In the genomic region with DNA sequence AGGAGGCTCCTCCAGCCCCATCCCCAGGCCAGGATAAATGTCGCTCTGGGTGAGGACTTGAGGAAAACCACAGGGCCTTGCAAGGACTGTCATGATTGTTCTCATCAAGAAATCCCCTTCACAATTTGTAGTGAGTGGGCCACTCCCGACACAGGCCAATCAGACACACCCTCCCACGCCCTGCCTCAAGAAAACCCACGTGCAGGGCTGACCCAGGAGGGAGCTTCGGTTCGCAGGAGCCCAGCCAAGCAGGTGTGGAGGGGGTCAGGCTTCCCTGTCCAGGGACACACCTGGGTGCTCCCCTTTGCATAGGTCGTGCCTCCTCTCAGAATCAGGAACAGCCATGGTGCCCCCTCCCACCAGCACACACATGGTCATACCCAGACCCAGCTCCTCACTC, we compare ENCODE assay signal across 24 cellular contexts. TPM values are rescaled to one million over a fixed set of nuclear protein-coding genes. Genes with fewer than 3 reads are reported as not detected.
DNase-seq lines count a peak whose midpoint lies in the region; ATAC-seq and TF ChIP-seq lines count a peak whose summit lies in the region.
"Had no signal": no experiment of that assay in that cellular context is flagged by ENCODE, and none has a peak within 500 bp of the region (broad histone marks: within the 10 kb centered on the region; RNA-seq: fewer than 3 reads in every experiment).

No MANE protein-coding gene starts in this region.

- H3K27ac Mint-ChIP-seq in activated naive CD8-positive, alpha-beta T cell treated with anti-CD3 and anti-CD28 coated beads, Interleukin-2, amount 50 U/mL, for 24 hours = no peak overlapping the region
- H3K27ac Mint-ChIP-seq in activated naive CD8-positive, alpha-beta T cell treated with anti-CD3 and anti-CD28 coated beads for 36 hours = no peak overlapping the region
- H3K27ac Mint-ChIP-seq in chondrocyte (ENCODE audit: unreplicated experiment) (no peak overlapping the region), Calu3 (ENCODE audit: unreplicated experiment) (no peak overlapping the region)
- H3K27ac Mint-ChIP-seq: CD8-positive, alpha-beta T cell; H9 had no signal

- H3K79me1 ChIP-seq in mesenchymal stem cell (replicated peaks; ENCODE audit: low read length, poor library complexity, severe bottlenecking) = peaks cover 12% of the 10 kb centered on the region

- H3K36me3 ChIP-seq in mesenchymal stem cell (ENCODE audit: control insufficient read depth in 1 of 2, insufficient read depth in 2 of 2, low read depth in 1 of 2, low read length in 2 of 2) (peaks cover 0 to 12% of the 10 kb centered on the region in 2 experiments), spleen (no peaks in the 10 kb centered on the region)
- H3K36me3 ChIP-seq: SJCRH30 had no signal

- no peaks in the 10 kb centered on the region for H3K36me3 Mint-ChIP-seq in activated naive CD8-positive, alpha-beta T cell treated with anti-CD3 and anti-CD28 coated beads, Interleukin-2, amount 50 U/mL, for 24 hours (ENCODE audit: low read depth)
- no peaks in the 10 kb centered on the region for H3K36me3 Mint-ChIP-seq in activated naive CD8-positive, alpha-beta T cell treated with anti-CD3 and anti-CD28 coated beads for 36 hours
- H3K36me3 Mint-ChIP-seq in chondrocyte (ENCODE audit: low read depth) (no peaks in the 10 kb centered on the region), Calu3 (ENCODE audit: insufficient read depth, unreplicated experiment) (peaks cover 25% of the 10 kb centered on the region)
- H3K36me3 Mint-ChIP-seq: CD8-positive, alpha-beta T cell had no signal

- CTCF ChIA-PET in Calu3 (lab: Charles Lee) = interaction anchor here (0.9 kb wide), 1 partner anchor 25 kb away, joined by 3 read pairs; no protein-coding TSS in a partner anchor

- H3K27ac ChIP-seq in mesenchymal stem cell (ENCODE audit: low read length, poor library complexity, severe bottlenecking) (no peak overlapping the region), spleen (no peak overlapping the region)
- H3K27ac ChIP-seq: HL-60, SJCRH30 had no signal

- H2BK15ac ChIP-seq in mesenchymal stem cell (ENCODE audit: low read depth, poor library complexity, severe bottlenecking) = no peak overlapping the region

- H3K4ac ChIP-seq in mesenchymal stem cell (ENCODE audit: low read depth in 1 of 2, low read length in 2 of 2) = no peak overlapping the region

- no peaks in the 10 kb centered on the region for H3K9me3 Mint-ChIP-seq in activated naive CD8-positive, alpha-beta T cell treated with anti-CD3 and anti-CD28 coated beads, Interleukin-2, amount 50 U/mL, for 24 hours
- no peaks in the 10 kb centered on the region for H3K9me3 Mint-ChIP-seq in activated naive CD8-positive, alpha-beta T cell treated with anti-CD3 and anti-CD28 coated beads for 36 hours
- H3K9me3 Mint-ChIP-seq in chondrocyte (ENCODE audit: low read depth) (no peaks in the 10 kb centered on the region), Calu3 (ENCODE audit: low read depth, unreplicated experiment) (no peaks in the 10 kb centered on the region)
- H3K9me3 Mint-ChIP-seq: H9 had no signal

- H3K9me3 ChIP-seq in mesenchymal stem cell (ENCODE audit: control insufficient read depth, low read length) = no peaks in the 10 kb centered on the region
- H3K9me3 ChIP-seq in spleen = peaks cover 0 to 10% (median 2%) of the 10 kb centered on the region in 8 donors
- H3K9me3 ChIP-seq: SJCRH30 had no signal

- peak overlapping the region in 1 of 2 experiments; percentile 65 for H2BK12ac ChIP-seq in mesenchymal stem cell (ENCODE audit: low read length in 2 of 2)

- H2BK120ac ChIP-seq in mesenchymal stem cell (ENCODE audit: low read depth, low read length) = no peak overlapping the region

- H3K18ac ChIP-seq in mesenchymal stem cell (ENCODE audit: low read depth in 1 of 2, low read length in 2 of 2) = peak overlapping the region in 1 of 2 experiments; percentile 59

- H3K4me3 ChIP-seq in mesenchymal stem cell (ENCODE audit: insufficient read depth in 1 of 2, low read depth in 1 of 2, low read length in 2 of 2) (no peak overlapping the region), spleen (no peak overlapping the region)
- H3K4me3 ChIP-seq: SJCRH30 had no signal

- H3K4me1 Mint-ChIP-seq in activated naive CD8-positive, alpha-beta T cell treated with anti-CD3 and anti-CD28 coated beads, Interleukin-2, amount 50 U/mL, for 24 hours = no peaks in the 10 kb centered on the region
- no peaks in the 10 kb centered on the region for H3K4me1 Mint-ChIP-seq in activated naive CD8-positive, alpha-beta T cell treated with anti-CD3 and anti-CD28 coated beads for 36 hours
- peaks cover 4% of the 10 kb centered on the region for H3K4me1 Mint-ChIP-seq in chondrocyte (ENCODE audit: low read depth)
- no peaks in the 10 kb centered on the region for H3K4me1 Mint-ChIP-seq in Calu3 (ENCODE audit: low read depth, unreplicated experiment)

- no peak overlapping the region for H2AK5ac ChIP-seq in mesenchymal stem cell (ENCODE audit: low read length, severe bottlenecking)

- H3K9ac ChIP-seq in mesenchymal stem cell (ENCODE audit: low read length) = no peak overlapping the region

- WGBS in mesenchymal stem cell = 89% methylated on average over 7 of the region's 7 CpGs
- 75 to 91% (median 80%) methylated on average over 6 to 7 of the region's 7 CpGs for WGBS in spleen, 5 donors

- TF ChIP-seq CTCF in chondrocyte (IDR thresholded peaks at IDR 0.05) (no peak), spleen (IDR thresholded peaks at IDR 0.05 in 8 of 11, conservative IDR thresholded peaks at IDR 0.05 in 3 of 11) (no peak), Calu3 (IDR thresholded peaks at IDR 0.05; ENCODE audit: unreplicated experiment) (no peak)

- H4K8ac ChIP-seq in mesenchymal stem cell (ENCODE audit: low read length) = peak overlapping the region; percentile 67

- H3K4me1 ChIP-seq in mesenchymal stem cell (ENCODE audit: control insufficient read depth, insufficient read depth, low read depth, low read length) (peaks cover 31% of the 10 kb centered on the region), spleen (no peaks in the 10 kb centered on the region)
- H3K4me1 ChIP-seq: SJCRH30 had no signal

- H3K4me3 Mint-ChIP-seq in activated naive CD8-positive, alpha-beta T cell treated with anti-CD3 and anti-CD28 coated beads, Interleukin-2, amount 50 U/mL, for 24 hours = no peak overlapping the region
- H3K4me3 Mint-ChIP-seq in activated naive CD8-positive, alpha-beta T cell treated with anti-CD3 and anti-CD28 coated beads for 36 hours = no peak overlapping the region
- H3K4me3 Mint-ChIP-seq in chondrocyte (ENCODE audit: unreplicated experiment) = no peak overlapping the region
- no peak overlapping the region for H3K4me3 Mint-ChIP-seq in Calu3 (ENCODE audit: low read depth, unreplicated experiment)
- H3K4me3 Mint-ChIP-seq: CD8-positive, alpha-beta T cell; H9 had no signal

- intact Hi-C loops in spleen (cut with DNase I; ENCODE audit: low total_unique reads) (no loop called here), Calu3 (cut with micrococcal nuclease; ENCODE audit: unreplicated experiment) (no loop called here)

- peak overlapping the region; percentile 23 for H4K91ac ChIP-seq in mesenchymal stem cell (ENCODE audit: low read length)

- TF ChIP-seq POLR2A in spleen (IDR thresholded peaks at IDR 0.05) = no peak

- ATAC-seq in activated naive CD8-positive, alpha-beta T cell treated with anti-CD3 and anti-CD28 coated beads, Interleukin-2, amount 50 U/mL, for 24 hours = peak; percentile 24
- ATAC-seq in GM19467 (IDR thresholded peaks at IDR 0.05; ENCODE audit: unreplicated experiment) (no peak), GM18502 (IDR thresholded peaks at IDR 0.05; ENCODE audit: poor library complexity, unreplicated experiment) (no peak)
- ATAC-seq: CD8-positive, alpha-beta T cell had no signal

- peaks cover 6% of the 10 kb centered on the region for H3K27me3 Mint-ChIP-seq in activated naive CD8-positive, alpha-beta T cell treated with anti-CD3 and anti-CD28 coated beads, Interleukin-2, amount 50 U/mL, for 24 hours
- peaks cover 3% of the 10 kb centered on the region for H3K27me3 Mint-ChIP-seq in activated naive CD8-positive, alpha-beta T cell treated with anti-CD3 and anti-CD28 coated beads for 36 hours
- H3K27me3 Mint-ChIP-seq in chondrocyte (ENCODE audit: low read depth) = peaks cover 49% of the 10 kb centered on the region
- no peaks in the 10 kb centered on the region for H3K27me3 Mint-ChIP-seq in Calu3 (ENCODE audit: unreplicated experiment)

- H2AFZ ChIP-seq in mesenchymal stem cell (ENCODE audit: low read depth, low read length) = no peak overlapping the region

- peak overlapping the region in 1 of 2 experiments; percentile 46 for H3K23ac ChIP-seq in mesenchymal stem cell (ENCODE audit: low read length in 2 of 2)

- H3K4me2 ChIP-seq in mesenchymal stem cell (ENCODE audit: low read length, poor library complexity, severe bottlenecking) = no peak overlapping the region

- H3K27me3 ChIP-seq in mesenchymal stem cell (ENCODE audit: control insufficient read depth in 1 of 2, insufficient read depth in 1 of 2, low read length in 2 of 2) (peaks cover 3 to 5% of the 10 kb centered on the region in 2 experiments), spleen (replicated peaks in 1 of 7) (peaks cover 0 to 63% (median 0%) of the 10 kb centered on the region in 7 donors)
- H3K27me3 ChIP-seq: SJCRH30 had no signal

- DNase-seq in activated naive CD8-positive, alpha-beta T cell treated with anti-CD3 and anti-CD28 coated beads, Interleukin-2, amount 50 U/mL, for 24 hours = no peak
- DNase-seq in activated naive CD8-positive, alpha-beta T cell treated with anti-CD3 and anti-CD28 coated beads for 36 hours = no peak
- DNase-seq in chondrocyte (ENCODE audit: low spot score) = peak; percentile 65
- DNase-seq in mesenchymal stem cell = no peak
- peak; percentile 64 for DNase-seq in spleen
- DNase-seq in Calu3 = no peak
- DNase-seq: 8988T; AML-193; C1 segment of cervical spinal cord; CD8-positive, alpha-beta T cell; DMS153; H9; KG1; NCI-H1092 treated with DMSO at 0.1 percent for 48 hours; NCI-H2029 treated with DMSO at 0.1 percent for 48 hours; NCI-H345; NCI-H524; NCI-H774; NK-92 treated with Interleukin-12 subunit alpha and Interleukin-12 subunit beta, amount 100 ng/mL, for 24 hours; SJCRH30 had no signal

- H3K14ac ChIP-seq in mesenchymal stem cell (ENCODE audit: low read length in 2 of 2) = peak overlapping the region in 1 of 2 experiments; percentile 69

- BruUV-seq in Calu3 (replicated peaks; lab: Mats Ljungman, UMichigan) = no TSS peak

- no peak overlapping the region for H2BK5ac ChIP-seq in mesenchymal stem cell (ENCODE audit: low read depth, low read length, poor library complexity, severe bottlenecking)

RNA-seq across cellular contexts. Expression of a gene that starts 43.2 kb away (rescaled TPM):
- not detected for total RNA-seq in activated naive CD8-positive, alpha-beta T cell treated with anti-CD3 and anti-CD28 coated beads for 36 hours
- total RNA-seq in chondrocyte = 0.53 to 1.6 TPM (median 0.97 TPM) in 3 replicates
- polyA plus RNA-seq in mesenchymal stem cell (2013, experiment 1 of 2) = 30.3 TPM
- 30.2 TPM for polyA plus RNA-seq in mesenchymal stem cell (2013, experiment 2 of 2)
- total RNA-seq in spleen = 10 to 100 TPM in 5 of 7 donors, 1 to 10 TPM in 2; 5.7 to 23.8 (median 12.1) TPM
- polyA plus RNA-seq in spleen = 1 to 10 TPM in 1 of 3 donors, under 1 TPM in 2; 0.30 to 1.4 (median 0.61) TPM
- 109 and 118 TPM in 2 replicates for total RNA-seq in Calu3 (2022)
- total RNA-seq: CD8-positive, alpha-beta T cell; G401 had no signal

Comparison
In these comparisons a context has a peak if more than half of its experiments do, and no peak if none do; other contexts are left out.
1. DNase-seq: peak in chondrocyte (single experiment) and spleen (single experiment); none in activated naive CD8-positive, alpha-beta T cell treated with anti-CD3 and anti-CD28 coated beads, Interleukin-2, amount 50 U/mL, for 24 hours (single experiment), activated naive CD8-positive, alpha-beta T cell treated with anti-CD3 and anti-CD28 coated beads for 36 hours (single experiment), mesenchymal stem cell (single experiment) and Calu3 (single experiment).